ENCODE assay signal across 8 cellular contexts in the genomic region with DNA sequence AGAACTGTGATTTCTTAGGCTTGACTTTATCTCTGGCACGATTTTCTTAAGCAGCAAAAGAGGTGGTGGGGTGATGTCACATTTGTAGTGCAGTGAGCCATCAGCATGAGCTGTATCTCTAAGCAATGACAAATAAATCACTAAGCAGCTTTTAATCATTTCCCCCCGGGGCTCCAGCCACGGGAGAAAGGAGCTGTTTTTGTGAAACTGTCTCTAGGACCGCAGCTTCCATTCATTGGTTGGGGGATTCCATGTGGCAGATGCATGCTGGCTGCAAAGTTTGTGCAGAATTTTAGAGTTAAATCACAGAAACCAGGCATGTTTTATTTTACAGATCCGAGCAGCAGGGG. TPM values are rescaled to one million over a fixed set of nuclear protein-coding genes. Genes with fewer than 3 reads are reported as not detected.
DNase-seq lines count a peak whose midpoint lies in the region; ATAC-seq and TF ChIP-seq lines count a peak whose summit lies in the region.

No MANE protein-coding gene starts in this region.

- TF ChIP-seq EP300 in stomach (IDR thresholded peaks at IDR 0.05), result no peak

- peak overlapping the region; percentile 54 to 82 (median 75); a peak in 21 of 22 replicates for H3K9ac ChIP-seq in BLaER1 treated with 17β-estradiol and CSF1 and Interleukin-3, amounts not matched to agents 10 nM and 100 nM

- ATAC-seq in GM19395 (IDR thresholded peaks at IDR 0.05; ENCODE audit: unreplicated experiment), result peak; percentile 39

- H3K4me2 ChIP-seq in BLaER1 treated with 17β-estradiol and CSF1 and Interleukin-3, amounts not matched to agents 10 nM and 100 nM, result peak overlapping the region; percentile 77 to 97 (median 89)

- no peak for TF ChIP-seq POLR2A in stomach (IDR thresholded peaks at IDR 0.05)

- WGBS in stomach, 5 donors, result 1 to 3% (median 2%) methylated on average over 5 of the region's 5 CpGs

- H3K4me3 ChIP-seq in BLaER1 treated with 17β-estradiol and CSF1 and Interleukin-3, amounts not matched to agents 10 nM and 100 nM, result peak overlapping the region; percentile 41 to 69 (median 60)
- H3K4me3 ChIP-seq in stomach, result peak overlapping the region; percentile 45 to 58 (median 52)

- no peaks in the 10 kb centered on the region for H3K9me3 ChIP-seq in BLaER1 treated with 17β-estradiol and CSF1 and Interleukin-3, amounts not matched to agents 10 nM and 100 nM (replicated peaks in 1 of 11)
- no peaks in the 10 kb centered on the region for H3K9me3 ChIP-seq in stomach

- DNase-seq in HK-2 (ENCODE audit: unreplicated experiment) (peak; percentile 7), amniotic epithelial cell (ENCODE audit: low read depth) (peak; percentile 49), left kidney (ENCODE audit: low read depth, low spot score) (peak; percentile 83), stomach (no peak), mucosa of gallbladder (ENCODE audit: low spot score) (no peak), NCI-H187 treated with DMSO at 0.1 percent for 48 hours (lab: John Stamatoyannopoulos, UW) (no peak)

- H3K27ac ChIP-seq in BLaER1 treated with 17β-estradiol and CSF1 and Interleukin-3, amounts not matched to agents 10 nM and 100 nM, result peak overlapping the region in 10 of 11 experiments; percentile 38 to 77 (median 68); a peak in 19 of 22 replicates
- peak overlapping the region in 4 of 5 donors; percentile 78 to 91 (median 82) for H3K27ac ChIP-seq in stomach

- H3K36me3 ChIP-seq in BLaER1 treated with 17β-estradiol and CSF1 and Interleukin-3, amounts not matched to agents 10 nM and 100 nM, result no peaks in the 10 kb centered on the region
- H3K36me3 ChIP-seq in stomach, result no peaks in the 10 kb centered on the region

- TF ChIP-seq CTCF in stomach (IDR thresholded peaks at IDR 0.05), result no peak

- intact Hi-C loops in stomach (cut with DNase I; ENCODE audit: low total_unique reads), result loop anchor here (10.0 kb wide), 1 partner anchor 145 kb away; no protein-coding TSS in a partner anchor

- no peaks in the 10 kb centered on the region for H4K20me1 ChIP-seq in BLaER1 treated with 17β-estradiol and CSF1 and Interleukin-3, amounts not matched to agents 10 nM and 100 nM

- H3K4me1 ChIP-seq in BLaER1 treated with 17β-estradiol and CSF1 and Interleukin-3, amounts not matched to agents 10 nM and 100 nM, result peaks cover 35 to 53% (median 43%) of the 10 kb centered on the region in 10 experiments
- peaks cover 12 to 35% (median 31%) of the 10 kb centered on the region in 4 donors for H3K4me1 ChIP-seq in stomach

- H3K27me3 ChIP-seq in BLaER1 treated with 17β-estradiol and CSF1 and Interleukin-3, amounts not matched to agents 10 nM and 100 nM, result no peaks in the 10 kb centered on the region; a peak in 1 of 22 replicates
- H3K27me3 ChIP-seq in stomach, result no peaks in the 10 kb centered on the region

RNA-seq across cellular contexts. Expression of a gene that starts 0.5 kb away (rescaled TPM):
- 100 to 1,000 TPM in 1 of 5 donors, 10 to 100 TPM in 4; 17.7 to 112 (median 31.8) TPM for total RNA-seq in stomach
- polyA plus RNA-seq in stomach, result 10 to 100 TPM in 1 of 3 donors, 1 to 10 TPM in 2; 6.2 to 13.4 (median 8.6) TPM
- 44.0 TPM for total RNA-seq in mucosa of gallbladder

Comparison
In these comparisons a context has a peak if more than half of its experiments do, and no peak if none do; other contexts are left out.
1. DNase-seq: peak in HK-2 (single experiment), amniotic epithelial cell (single experiment) and left kidney (single experiment); none in stomach (single experiment), mucosa of gallbladder (single experiment) and NCI-H187 treated with DMSO at 0.1 percent for 48 hours (single experiment).